9 cellular contexts compared by ENCODE assay signal in the genomic region with DNA sequence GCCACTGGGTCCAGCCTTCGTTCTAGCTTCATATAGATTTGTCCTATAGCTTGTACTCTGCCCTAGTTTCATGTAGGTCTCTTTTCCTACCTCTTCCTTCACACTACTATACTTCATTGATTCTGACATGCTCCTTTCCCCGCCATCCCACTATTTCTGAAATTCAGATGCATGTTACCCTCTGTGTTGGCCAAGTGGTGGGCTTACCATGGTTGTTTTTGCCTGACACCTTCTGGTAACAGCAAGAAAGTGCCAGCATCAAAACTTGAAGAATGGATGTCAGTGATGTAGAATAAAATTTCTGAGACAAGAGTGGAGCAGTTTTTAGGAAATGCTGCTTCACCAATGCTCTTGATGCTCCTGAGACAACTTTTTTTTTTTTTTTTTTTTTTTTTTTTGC. TPM values are rescaled to one million over a fixed set of nuclear protein-coding genes. Genes with fewer than 3 reads are reported as not detected.
DNase-seq lines count a peak whose midpoint lies in the region; ATAC-seq and TF ChIP-seq lines count a peak whose summit lies in the region.
"Had no signal": no experiment of that assay in that cellular context is flagged by ENCODE, and none has a peak within 500 bp of the region (broad histone marks: within the 10 kb centered on the region; RNA-seq: fewer than 3 reads in every experiment).

No MANE protein-coding gene starts in this region.

- no peak overlapping the region for H3K27ac Mint-ChIP-seq in effector memory CD8-positive, alpha-beta T cell
- H3K27ac Mint-ChIP-seq in neural crest cell (ENCODE audit: unreplicated experiment) = no peak overlapping the region

- H3K36me3 Mint-ChIP-seq in effector memory CD8-positive, alpha-beta T cell (ENCODE audit: insufficient read depth) = no peaks in the 10 kb centered on the region
- H3K36me3 Mint-ChIP-seq in neural crest cell (ENCODE audit: low read depth) = no peaks in the 10 kb centered on the region

- no peaks in the 10 kb centered on the region for H3K27me3 Mint-ChIP-seq in effector memory CD8-positive, alpha-beta T cell
- no peaks in the 10 kb centered on the region for H3K27me3 Mint-ChIP-seq in neural crest cell (ENCODE audit: low read depth)

- ATAC-seq in effector memory CD8-positive, alpha-beta T cell (replicated peaks) = peak; percentile 36
- no peak for ATAC-seq in GM21526 (IDR thresholded peaks at IDR 0.05; ENCODE audit: low FRiP score, unreplicated experiment)
- ATAC-seq in GM18870 (IDR thresholded peaks at IDR 0.05; ENCODE audit: unreplicated experiment) = no peak
- ATAC-seq in GM19467 (IDR thresholded peaks at IDR 0.05; ENCODE audit: unreplicated experiment) = no peak

- H3K4me1 Mint-ChIP-seq in effector memory CD8-positive, alpha-beta T cell (ENCODE audit: low read depth in 2 of 2) = peaks cover 0 to under 1% of the 10 kb centered on the region in 2 donors
- no peaks in the 10 kb centered on the region for H3K4me1 Mint-ChIP-seq in neural crest cell

- TF ChIP-seq CTCF in neural crest cell (conservative IDR thresholded peaks at IDR 0.05) = peak; percentile 56

- DNase-seq in SIG-M5 treated with dmso at 0.1 percent for 504 hours (lab: John Stamatoyannopoulos, UW; ENCODE audit: unreplicated experiment) = peak; percentile 22
- DNase-seq in SIG-M5 (lab: John Stamatoyannopoulos, UW) = no peak
- DNase-seq in NCI-H146 (lab: John Stamatoyannopoulos, UW) = peak; percentile 50
- no peak for DNase-seq in effector memory CD8-positive, alpha-beta T cell
- no peak for DNase-seq in neural crest cell (ENCODE audit: low read depth, low spot score)

- no peaks in the 10 kb centered on the region for H3K9me3 Mint-ChIP-seq in effector memory CD8-positive, alpha-beta T cell
- H3K9me3 Mint-ChIP-seq in neural crest cell = no peaks in the 10 kb centered on the region

- H3K4me3 Mint-ChIP-seq in effector memory CD8-positive, alpha-beta T cell = no peak overlapping the region
- no peak overlapping the region for H3K4me3 Mint-ChIP-seq in neural crest cell

RNA-seq across cellular contexts. Expression of gene SERINC5, which starts 19.5 kb away (rescaled TPM):
- 7.9 and 8.3 TPM in 2 replicates for total RNA-seq in neural crest cell

RNA-seq across cellular contexts. Expression of gene SPZ1, which starts 44.5 kb away (rescaled TPM):
- not detected in 2 replicates for total RNA-seq in neural crest cell
- total RNA-seq: activated CD8-positive, alpha-beta memory T cell treated with anti-CD3 and anti-CD28 coated beads for 36 hours had no signal

Comparison
In these comparisons a context has a peak if more than half of its experiments do, and no peak if none do; other contexts are left out.
1. DNase-seq: peak in SIG-M5 treated with dmso at 0.1 percent for 504 hours (single experiment) and NCI-H146 (single experiment); none in SIG-M5 (single experiment), effector memory CD8-positive, alpha-beta T cell (0 of 3) and neural crest cell (single experiment).